ENCODE assay signal across 21 cellular contexts in the genomic region with DNA sequence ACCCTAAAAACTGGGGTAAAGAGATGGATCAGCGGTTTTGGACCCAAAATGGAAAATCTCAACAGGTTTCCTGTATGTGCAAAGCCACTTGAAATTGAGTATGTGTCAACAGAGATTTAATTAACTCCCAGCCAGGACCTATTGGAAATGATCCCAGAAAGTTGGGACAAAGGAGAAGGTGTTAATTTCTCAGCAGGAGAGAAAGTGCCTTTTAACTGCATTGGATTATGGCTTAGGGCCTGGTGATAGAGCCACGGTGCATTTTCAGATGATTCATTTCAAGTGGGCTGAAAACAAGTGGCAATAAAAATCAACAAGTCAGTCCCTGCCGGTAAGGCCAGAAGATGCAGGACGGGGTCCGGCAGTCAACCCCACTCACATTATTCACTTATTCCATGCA.
DNase-seq lines count a peak whose midpoint lies in the region; ATAC-seq and TF ChIP-seq lines count a peak whose summit lies in the region.
"Had no signal": no experiment of that assay in that cellular context is flagged by ENCODE, and none has a peak within 500 bp of the region (broad histone marks: within the 10 kb centered on the region; RNA-seq: fewer than 3 reads in every experiment).

No MANE protein-coding gene starts in this region.

- H3K4me1 ChIP-seq in body of pancreas: no peaks in the 10 kb centered on the region
- H3K4me1 ChIP-seq: colonic mucosa, suprapubic skin had no signal

- no peak for TF ChIP-seq CTCF in body of pancreas (IDR thresholded peaks at IDR 0.05)

- ATAC-seq in body of pancreas: peak; percentile 72
- no peak for ATAC-seq in HG02759 (IDR thresholded peaks at IDR 0.05; ENCODE audit: unreplicated experiment)
- ATAC-seq in HG03520 (IDR thresholded peaks at IDR 0.05; ENCODE audit: unreplicated experiment): no peak
- ATAC-seq in GM21515 (IDR thresholded peaks at IDR 0.05; ENCODE audit: unreplicated experiment): no peak
- ATAC-seq: activated naive CD4-positive, alpha-beta T cell treated with anti-CD3 and anti-CD28 coated beads, Interleukin-2, amount 50 U/mL, for 72 hours; SK-N-SH treated with all-trans-retinoic acid at 6 μM for 48 hours had no signal

- H3K4me3 ChIP-seq in body of pancreas: no peak overlapping the region
- H3K4me3 ChIP-seq: colonic mucosa, suprapubic skin had no signal

- no peaks in the 10 kb centered on the region for H3K36me3 ChIP-seq in body of pancreas (replicated peaks in 1 of 2; ENCODE audit: insufficient read depth in 1 of 2, low read depth in 2 of 2)
- H3K36me3 ChIP-seq: colonic mucosa, neutrophil, suprapubic skin had no signal

- no peaks in the 10 kb centered on the region for H3K9me3 ChIP-seq in body of pancreas
- H3K9me3 ChIP-seq: colonic mucosa, neutrophil, suprapubic skin had no signal

- peak; percentile 91 for DNase-seq in COR-L47 (lab: John Stamatoyannopoulos, UW)
- DNase-seq in NCI-H1105 treated with DMSO at 0.1 percent for 48 hours (lab: John Stamatoyannopoulos, UW): peak; percentile 96
- peak; percentile 7 for DNase-seq in NCI-H2196 treated with DMSO at 0.1 percent for 48 hours (lab: John Stamatoyannopoulos, UW; ENCODE audit: unreplicated experiment)
- DNase-seq in body of pancreas: no peak
- no peak for DNase-seq in NCI-H82 (lab: John Stamatoyannopoulos, UW)
- DNase-seq: ACHN; colonic mucosa; DND-41; HFFc6; MV-4-11; NK-92 treated with Interleukin-12 subunit alpha and Interleukin-12 subunit beta, amount 100 ng/mL, for 24 hours; stimulated activated CD4-positive, alpha-beta T cell treated with anti-CD3 and anti-CD28 coated beads, Interleukin-12 subunit alpha, Interleukin-12 subunit beta, amount 100 ng/mL, for 4 hours; T-helper 9 cell had no signal

- intact Hi-C loops in body of pancreas (cut with DNase I): no loop called here

- WGBS in body of pancreas, 2 donors: 46 to 56% methylated on average over 5 of the region's 5 CpGs

- H3K27me3 ChIP-seq in body of pancreas: no peaks in the 10 kb centered on the region
- H3K27me3 ChIP-seq: colonic mucosa, neutrophil had no signal

- TF ChIP-seq POLR2A in body of pancreas (IDR thresholded peaks at IDR 0.05): no peak

- H3K27ac ChIP-seq in body of pancreas: peak overlapping the region in 3 of 4 donors; percentile 36 to 54 (median 44)
- H3K27ac ChIP-seq: colonic mucosa, KMS-11, neutrophil, suprapubic skin had no signal

Comparison
In these comparisons a context has a peak if more than half of its experiments do, and no peak if none do; other contexts are left out.
1. DNase-seq: peak in COR-L47 (single experiment), NCI-H1105 treated with DMSO at 0.1 percent for 48 hours (single experiment) and NCI-H2196 treated with DMSO at 0.1 percent for 48 hours (single experiment); none in body of pancreas (0 of 4) and NCI-H82 (single experiment).